Comparison of ENCODE assay signal across 9 cellular contexts in genomic region chr19:35204799-35205732, GRCh38. TPM values are rescaled to one million over a fixed set of nuclear protein-coding genes. Genes with fewer than 3 reads are reported as not detected.
DNase-seq lines count a peak whose midpoint lies in the region; ATAC-seq lines count a peak whose summit lies in the region.
"Had no signal": no experiment of that assay in that cellular context is flagged by ENCODE, and none has a peak within 500 bp of the region (broad histone marks: within the 10 kb centered on the region; RNA-seq: fewer than 3 reads in every experiment).

No MANE protein-coding gene starts in this region.

- no peak overlapping the region for H2BK120ac ChIP-seq in neuronal stem cell (ENCODE audit: low read depth, low read length)

- no peak overlapping the region for H3K27ac ChIP-seq in neuronal stem cell (replicated peaks; ENCODE audit: low read length)
- H3K27ac ChIP-seq: SJSA1 had no signal

- no peaks in the 10 kb centered on the region for H3K27me3 Mint-ChIP-seq in activated CD4-positive, alpha-beta T cell treated with anti-CD3 and anti-CD28 coated beads, Interleukin-2, amount 10 ng/mL, durations not matched to agents 7 days and 5 days
- no peaks in the 10 kb centered on the region for H3K27me3 Mint-ChIP-seq in T-helper 17 cell

- H3K36me3 Mint-ChIP-seq in activated CD4-positive, alpha-beta T cell treated with anti-CD3 and anti-CD28 coated beads, Interleukin-2, amount 10 ng/mL, durations not matched to agents 7 days and 5 days (ENCODE audit: low read depth): peaks cover 16% of the 10 kb centered on the region
- no peaks in the 10 kb centered on the region for H3K36me3 Mint-ChIP-seq in T-helper 17 cell (ENCODE audit: low read depth)

- no peak overlapping the region for H2AK5ac ChIP-seq in neuronal stem cell (ENCODE audit: low read depth, low read length)

- H3K23ac ChIP-seq in neuronal stem cell (ENCODE audit: low read depth, low read length, poor library complexity): no peak overlapping the region

- H4K8ac ChIP-seq in neuronal stem cell (ENCODE audit: low read depth, low read length): no peak overlapping the region

- H3K4me1 Mint-ChIP-seq in activated CD4-positive, alpha-beta T cell treated with anti-CD3 and anti-CD28 coated beads, Interleukin-2, amount 10 ng/mL, durations not matched to agents 7 days and 5 days: peaks cover 83% of the 10 kb centered on the region
- H3K4me1 Mint-ChIP-seq in T-helper 17 cell: peaks cover 51% of the 10 kb centered on the region

- peak overlapping the region; percentile 53 for H3K9ac ChIP-seq in neuronal stem cell (ENCODE audit: low read depth, low read length, poor library complexity)

- H2BK15ac ChIP-seq in neuronal stem cell (ENCODE audit: low read length): no peak overlapping the region

- H2BK12ac ChIP-seq in neuronal stem cell (ENCODE audit: low read length): no peak overlapping the region

- DNase-seq in activated CD4-positive, alpha-beta T cell treated with anti-CD3 and anti-CD28 coated beads, Interleukin-2, amount 10 ng/mL, durations not matched to agents 7 days and 5 days: peak; percentile 27
- no peak for DNase-seq in activated CD4-positive, alpha-beta T cell treated with anti-CD3 and anti-CD28 coated beads, Interleukin-2, amount 50 U/mL, for 1 hour
- no peak for DNase-seq in T-helper 17 cell
- no peak for DNase-seq in neuronal stem cell (ENCODE audit: low spot score)
- DNase-seq in NCI-H526 treated with DMSO at 0.1 percent for 48 hours (lab: John Stamatoyannopoulos, UW): no peak
- DNase-seq in HCEC 1CT: no peak
- DNase-seq in amniotic stem cell (lab: John Stamatoyannopoulos, UW): no peak

- H3K9me3 Mint-ChIP-seq in activated CD4-positive, alpha-beta T cell treated with anti-CD3 and anti-CD28 coated beads, Interleukin-2, amount 10 ng/mL, durations not matched to agents 7 days and 5 days: peaks cover 8% of the 10 kb centered on the region

- no peak overlapping the region for H4K91ac ChIP-seq in neuronal stem cell (ENCODE audit: low read depth, low read length, poor library complexity)

- POLR2A ChIA-PET in activated CD4-positive, alpha-beta T cell treated with anti-CD3 and anti-CD28 coated beads, Interleukin-2, amount 10 ng/mL, durations not matched to agents 7 days and 5 days (lab: Charles Lee): interaction anchor here (0.7 kb wide), 1 partner anchor 51 kb away, joined by 4 read pairs; no protein-coding TSS in a partner anchor

- H3K27me3 ChIP-seq in neuronal stem cell (ENCODE audit: control insufficient read depth in 3 of 3, insufficient read depth in 3 of 3, low read depth in 1 of 3, low read length in 3 of 3): peaks cover 0 to 7% (median 0%) of the 10 kb centered on the region in 3 experiments

- H3K9me3 ChIP-seq in T-helper 17 cell (ENCODE audit: control insufficient read depth, low read length, poor library complexity, severe bottlenecking): no peaks in the 10 kb centered on the region
- no peaks in the 10 kb centered on the region for H3K9me3 ChIP-seq in neuronal stem cell (replicated peaks in 1 of 2; ENCODE audit: control insufficient read depth in 2 of 2, insufficient read depth in 1 of 2, low read depth in 1 of 2, low read length in 2 of 2)
- H3K9me3 ChIP-seq: SJSA1 had no signal

- H3K79me1 ChIP-seq in neuronal stem cell (ENCODE audit: low read depth, low read length): no peaks in the 10 kb centered on the region

- no peak overlapping the region for H3K4me3 ChIP-seq in neuronal stem cell (ENCODE audit: low read length in 2 of 2)
- H3K4me3 ChIP-seq: SJSA1 had no signal

- peak; percentile 73 for ATAC-seq in HG03066 (IDR thresholded peaks at IDR 0.05; ENCODE audit: low read depth, unreplicated experiment)
- ATAC-seq in T-helper 17 cell: no peak

- no peak overlapping the region for H3K4ac ChIP-seq in neuronal stem cell (ENCODE audit: low read length)

- no peaks in the 10 kb centered on the region for H3K36me3 ChIP-seq in neuronal stem cell (replicated peaks in 1 of 2; ENCODE audit: control insufficient read depth in 2 of 2, insufficient read depth in 2 of 2, low read length in 2 of 2)
- H3K36me3 ChIP-seq: SJSA1 had no signal

- no peak overlapping the region for H3K18ac ChIP-seq in neuronal stem cell (ENCODE audit: low read length)

- no peak overlapping the region for H2AFZ ChIP-seq in neuronal stem cell (ENCODE audit: low read length)

- peak overlapping the region; percentile 96 for H3K27ac Mint-ChIP-seq in activated CD4-positive, alpha-beta T cell treated with anti-CD3 and anti-CD28 coated beads, Interleukin-2, amount 10 ng/mL, durations not matched to agents 7 days and 5 days
- H3K27ac Mint-ChIP-seq in T-helper 17 cell: peak overlapping the region; percentile 99

- H3K4me3 Mint-ChIP-seq in activated CD4-positive, alpha-beta T cell treated with anti-CD3 and anti-CD28 coated beads, Interleukin-2, amount 10 ng/mL, durations not matched to agents 7 days and 5 days: no peak overlapping the region
- peak overlapping the region; percentile 63 for H3K4me3 Mint-ChIP-seq in T-helper 17 cell

- WGBS in neuronal stem cell (ENCODE audit: extremely low coverage in 2 of 2, insufficient read length in 2 of 2, insufficient replicate concordance in 1 of 2), 2 donors: no CpG with 5 or more reads among the region's 13 CpGs

- CTCF ChIA-PET in activated CD4-positive, alpha-beta T cell treated with anti-CD3 and anti-CD28 coated beads, Interleukin-2, amount 10 ng/mL, durations not matched to agents 7 days and 5 days (lab: Charles Lee): interaction anchor here (1.4 to 1.5 kb wide), 2 partner anchors 11 to 69 kb away, joined by 3 read pairs; partner anchors contain the start of gene LGI4

- H3K4me1 ChIP-seq in neuronal stem cell (ENCODE audit: control insufficient read depth in 2 of 2, insufficient read depth in 1 of 2, low read depth in 1 of 2, low read length in 2 of 2): peaks cover 3 to 6% of the 10 kb centered on the region in 2 donors
- H3K4me1 ChIP-seq: SJSA1 had no signal

- H3K4me2 ChIP-seq in neuronal stem cell (ENCODE audit: insufficient read depth, low read length, poor library complexity, severe bottlenecking): no peak overlapping the region

- no peak overlapping the region for H3K14ac ChIP-seq in neuronal stem cell (ENCODE audit: low read length)

- H2BK5ac ChIP-seq in neuronal stem cell (ENCODE audit: low read length): no peak overlapping the region

RNA-seq across cellular contexts. Expression of gene FAM187B, which starts 23.5 kb away (rescaled TPM):
- total RNA-seq in activated CD4-positive, alpha-beta T cell treated with anti-CD3 and anti-CD28 coated beads, Interleukin-2, amount 10 ng/mL, durations not matched to agents 7 days and 5 days: not detected
- total RNA-seq in T-helper 17 cell: not detected
- polyA plus RNA-seq in neuronal stem cell (2013, experiment 1 of 2): not detected
- not detected for polyA plus RNA-seq in neuronal stem cell (2013, experiment 2 of 2)
- total RNA-seq: SJSA1 had no signal

RNA-seq across cellular contexts. Expression of gene LSR, which starts 43.7 kb away (rescaled TPM):
- total RNA-seq in activated CD4-positive, alpha-beta T cell treated with anti-CD3 and anti-CD28 coated beads, Interleukin-2, amount 10 ng/mL, durations not matched to agents 7 days and 5 days: 1 to 10 TPM; 3.5 to 3.6 TPM
- total RNA-seq in T-helper 17 cell: 10 to 100 TPM; 42.6 to 44.5 TPM
- polyA plus RNA-seq in neuronal stem cell (2013, experiment 1 of 2): 36.5 TPM
- 37.1 TPM for polyA plus RNA-seq in neuronal stem cell (2013, experiment 2 of 2)

RNA-seq across cellular contexts. Expression of gene FXYD5, which starts 50.5 kb away (rescaled TPM):
- 100 to 1,000 TPM; 455 to 524 TPM for total RNA-seq in activated CD4-positive, alpha-beta T cell treated with anti-CD3 and anti-CD28 coated beads, Interleukin-2, amount 10 ng/mL, durations not matched to agents 7 days and 5 days
- total RNA-seq in T-helper 17 cell: 100 to 1,000 TPM; 533 to 557 TPM
- polyA plus RNA-seq in neuronal stem cell (2013, experiment 1 of 2): 47.1 TPM
- polyA plus RNA-seq in neuronal stem cell (2013, experiment 2 of 2): 45.6 TPM

Comparison
In these comparisons a context has a peak if more than half of its experiments do, and no peak if none do; other contexts are left out.
1. RNA of gene LSR, which starts 43.7 kb away (total RNA-seq): 42.6 to 44.5 TPM in T-helper 17 cell; 3.5 to 3.6 TPM in activated CD4-positive, alpha-beta T cell treated with anti-CD3 and anti-CD28 coated beads, Interleukin-2, amount 10 ng/mL, durations not matched to agents 7 days and 5 days; every median in the first group is over 4 times any median in the second.